In the genomic region with DNA sequence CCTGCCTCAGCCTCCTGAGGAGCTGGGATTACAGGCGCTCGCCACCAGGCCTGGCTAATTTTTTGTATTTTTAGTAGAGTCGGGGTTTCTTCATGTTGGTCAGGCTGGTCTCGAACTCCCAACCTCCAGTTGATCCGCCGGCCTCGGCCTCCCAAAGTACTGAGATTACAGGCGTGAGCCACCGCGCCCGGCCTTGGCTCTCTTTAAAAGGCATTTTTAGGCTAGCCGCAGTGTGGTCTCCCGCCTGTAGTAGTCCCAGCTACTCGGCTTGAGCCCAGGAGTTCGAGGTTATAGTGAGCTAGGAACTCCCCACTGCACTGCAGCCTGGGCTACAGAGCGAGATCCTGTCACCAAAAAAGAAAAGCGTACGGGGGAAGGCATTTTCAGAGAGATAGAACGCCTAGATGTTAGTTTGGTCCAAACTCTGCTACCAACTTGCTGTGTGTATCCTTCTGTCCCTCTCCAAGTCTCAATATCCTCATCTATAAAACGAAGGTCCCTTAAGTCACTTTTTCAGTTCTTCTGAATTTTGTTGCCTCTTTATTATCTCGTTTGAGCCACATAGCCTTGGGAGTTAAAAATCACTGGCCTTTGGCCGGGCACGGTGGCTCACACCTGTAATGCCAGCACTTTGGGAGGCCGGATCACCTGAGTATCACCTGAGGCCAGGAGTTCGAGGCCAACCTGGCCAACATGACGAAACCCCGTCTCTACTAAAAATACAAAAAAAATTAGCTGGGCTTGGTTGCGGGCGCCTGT, we compare ENCODE assay signal across 8 cellular contexts. TPM values are rescaled to one million over a fixed set of nuclear protein-coding genes. Genes with fewer than 3 reads are reported as not detected.
A peak's percentile ranks its signal among the peaks of the same experiment; 100 is the strongest.
DNase-seq lines count a peak whose midpoint lies in the region; TF ChIP-seq lines count a peak whose summit lies in the region.

No MANE protein-coding gene starts in this region.

- H3K27ac ChIP-seq in spleen = peak overlapping the region; percentile 91 to 96 (median 94)

- H3K9ac ChIP-seq in NT2/D1 (ENCODE audit: insufficient read length, low read depth) = peak overlapping the region; percentile 90
- peak overlapping the region; percentile 95 for H3K9ac ChIP-seq in iPS-15b (ENCODE audit: low read depth, low read length)

- H3K4me1 ChIP-seq in NT2/D1 (ENCODE audit: insufficient read depth, insufficient read length) (no peaks in the 10 kb centered on the region), iPS-15b (ENCODE audit: control insufficient read depth, insufficient read depth, low read length) (no peaks in the 10 kb centered on the region), spleen (peaks cover 12 to 82% (median 44%) of the 10 kb centered on the region in 6 donors)

- H3K9me3 ChIP-seq in NT2/D1 (ENCODE audit: insufficient read depth, low read length) = no peaks in the 10 kb centered on the region
- no peaks in the 10 kb centered on the region for H3K9me3 ChIP-seq in iPS-15b (ENCODE audit: control insufficient read depth, insufficient read depth, low read length)
- no peaks in the 10 kb centered on the region for H3K9me3 ChIP-seq in spleen

- peaks cover 28% of the 10 kb centered on the region for H3K36me3 Mint-ChIP-seq in activated naive CD8-positive, alpha-beta T cell treated with anti-CD3 and anti-CD28 coated beads for 36 hours

- peak in 3 of 11 experiments; percentile 12 to 17 (median 14) for TF ChIP-seq CTCF in spleen (IDR thresholded peaks at IDR 0.05 in 8 of 11, conservative IDR thresholded peaks at IDR 0.05 in 3 of 11)

- TF ChIP-seq POLR2A in spleen (IDR thresholded peaks at IDR 0.05) = no peak

- peaks cover 28% of the 10 kb centered on the region for H3K4me1 Mint-ChIP-seq in activated naive CD8-positive, alpha-beta T cell treated with anti-CD3 and anti-CD28 coated beads for 36 hours

- intact Hi-C loops in spleen (cut with DNase I; ENCODE audit: low total_unique reads) = loop anchor here (10.0 kb wide), 1 partner anchor 65 kb away; no protein-coding TSS in a partner anchor

- H3K4me3 ChIP-seq in NT2/D1 (ENCODE audit: insufficient read length, low read depth) (peak overlapping the region; percentile 60), iPS-15b (ENCODE audit: low read depth, low read length) (peak overlapping the region; percentile 86), spleen (peak overlapping the region; percentile 47 to 75 (median 60))

- no peaks in the 10 kb centered on the region for H3K27me3 Mint-ChIP-seq in activated naive CD8-positive, alpha-beta T cell treated with anti-CD3 and anti-CD28 coated beads for 36 hours

- DNase-seq in DMS 273 (lab: John Stamatoyannopoulos, UW; ENCODE audit: unreplicated experiment) (peak; percentile 67), DMS 273 treated with DMSO at 0.1 percent for 48 hours (lab: John Stamatoyannopoulos, UW) (no peak), NT2/D1 (ENCODE audit: low read depth, low spot score) (peak; percentile 28), spleen (peak; percentile 86), amniotic stem cell (lab: John Stamatoyannopoulos, UW) (no peak), GF-D8 (lab: John Stamatoyannopoulos, UW) (no peak)
- no peak for DNase-seq in activated naive CD8-positive, alpha-beta T cell treated with anti-CD3 and anti-CD28 coated beads for 36 hours

- H3K36me3 ChIP-seq in NT2/D1 (ENCODE audit: insufficient read depth, insufficient read length, low read length) = peaks cover 40% of the 10 kb centered on the region
- peaks cover 8% of the 10 kb centered on the region for H3K36me3 ChIP-seq in iPS-15b (ENCODE audit: control insufficient read depth, insufficient read depth, low read length)
- peaks cover 2 to 42% (median 35%) of the 10 kb centered on the region in 6 donors for H3K36me3 ChIP-seq in spleen

- H3K9me3 Mint-ChIP-seq in activated naive CD8-positive, alpha-beta T cell treated with anti-CD3 and anti-CD28 coated beads for 36 hours = no peaks in the 10 kb centered on the region

- peak overlapping the region; percentile 91 for H3K4me3 Mint-ChIP-seq in activated naive CD8-positive, alpha-beta T cell treated with anti-CD3 and anti-CD28 coated beads for 36 hours

- WGBS in spleen, 5 donors = 34 to 37% (median 35%) methylated on average over 28 to 29 of the region's 29 CpGs

- no peaks in the 10 kb centered on the region for H3K27me3 ChIP-seq in NT2/D1 (ENCODE audit: insufficient read depth, insufficient read length)
- no peaks in the 10 kb centered on the region for H3K27me3 ChIP-seq in iPS-15b (ENCODE audit: control insufficient read depth, insufficient read depth, low read length)
- no peaks in the 10 kb centered on the region for H3K27me3 ChIP-seq in spleen (replicated peaks in 1 of 7)

- peak overlapping the region; percentile 97 for H3K27ac Mint-ChIP-seq in activated naive CD8-positive, alpha-beta T cell treated with anti-CD3 and anti-CD28 coated beads for 36 hours

RNA-seq across cellular contexts. Expression of a gene that starts 0.7 kb away (rescaled TPM):
- 10 to 100 TPM; 15.0 to 17.1 TPM for total RNA-seq in activated naive CD8-positive, alpha-beta T cell treated with anti-CD3 and anti-CD28 coated beads for 36 hours
- total RNA-seq in spleen = 10 to 100 TPM; 11.2 to 19.1 (median 14.9) TPM
- polyA plus RNA-seq in spleen = 10 to 100 TPM; 22.9 to 31.2 (median 24.4) TPM

RNA-seq across cellular contexts. Expression of a gene that starts 40.0 kb away (rescaled TPM):
- total RNA-seq in activated naive CD8-positive, alpha-beta T cell treated with anti-CD3 and anti-CD28 coated beads for 36 hours = 10 to 100 TPM; 23.9 TPM
- 10 to 100 TPM; 24.1 to 55.9 (median 32.9) TPM for total RNA-seq in spleen
- 10 to 100 TPM in 1 of 3 donors, 1 to 10 TPM in 2; 8.2 to 16.4 (median 8.9) TPM for polyA plus RNA-seq in spleen

Comparison
In these comparisons a context has a peak if more than half of its experiments do, and no peak if none do; other contexts are left out.
1. DNase-seq: peak in DMS 273 (single experiment), NT2/D1 (single experiment) and spleen (single experiment); none in DMS 273 treated with DMSO at 0.1 percent for 48 hours (single experiment), activated naive CD8-positive, alpha-beta T cell treated with anti-CD3 and anti-CD28 coated beads for 36 hours (single experiment), amniotic stem cell (single experiment) and GF-D8 (single experiment).
2. Peak in every context shown above with its lines, with median percentiles within 50 percentile points of each other: H3K4me3 ChIP-seq.